Comparison of ENCODE assay signal across 19 cellular contexts in genomic region chr3:31973081-31973480, GRCh38. TPM values are rescaled to one million over a fixed set of nuclear protein-coding genes. Genes with fewer than 3 reads are reported as not detected.
"Had no signal": no experiment of that assay in that cellular context is flagged by ENCODE, and none has a peak within 500 bp of the region (broad histone marks: within the 10 kb centered on the region; RNA-seq: fewer than 3 reads in every experiment).

No MANE protein-coding gene starts in this region.

- DNase-seq: activated CD4-positive, alpha-beta memory T cell treated with anti-CD3 and anti-CD28 coated beads for 36 hours; activated CD4-positive, alpha-beta T cell treated with anti-CD3 and anti-CD28 coated beads for 36 hours; activated CD8-positive, alpha-beta memory T cell treated with anti-CD3 and anti-CD28 coated beads, Interleukin-2, amount 10 ng/mL, durations not matched to agents 7 days and 5 days; activated naive CD4-positive, alpha-beta T cell treated with anti-CD3 and anti-CD28 coated beads for 36 hours; activated naive CD8-positive, alpha-beta T cell treated with anti-CD3 and anti-CD28 coated beads, Interleukin-2, amount 50 U/mL, for 24 hours; activated T-cell treated with anti-CD3 and anti-CD28 coated beads, Interleukin-2, amount 50 U/mL, for 1 hour; aorta; dermis blood vessel endothelial cell; left colon; lower lobe of right lung; midbrain; posterior cingulate gyrus; retina; stimulated activated CD4-positive, alpha-beta T cell treated with anti-CD3 and anti-CD28 coated beads, Interleukin-4, amount 100 ng/mL, for 24 hours; stimulated activated naive CD8-positive, alpha-beta T cell treated with anti-CD3 and anti-CD28 coated beads, Interleukin-15, Interleukin-2, amounts not matched to agents 100 U/mL and 50 U/mL, for 24 hours; T1000 had no signal

- H3K36me3 ChIP-seq: lower lobe of right lung, neutrophil had no signal

- FAIRE-seq: bronchial epithelial cell had no signal

- H3K4me3 ChIP-seq: lower lobe of right lung had no signal

- H3K9me3 ChIP-seq: lower lobe of right lung, neutrophil had no signal

- H3K27ac ChIP-seq: epithelial cell of prostate, lower lobe of right lung, neutrophil had no signal

- H3K4me1 ChIP-seq: lower lobe of right lung had no signal

- ATAC-seq: activated CD8-positive, alpha-beta memory T cell treated with anti-CD3 and anti-CD28 coated beads, Interleukin-2, amount 10 ng/mL, durations not matched to agents 7 days and 5 days; left colon; lower lobe of right lung; stimulated activated naive CD8-positive, alpha-beta T cell treated with anti-CD3 and anti-CD28 coated beads, Interleukin-15, Interleukin-2, amounts not matched to agents 100 U/mL and 50 U/mL, for 24 hours had no signal

RNA-seq across cellular contexts. Expression of gene ZNF860, which starts 8.5 kb away (rescaled TPM):
- total RNA-seq: activated CD8-positive, alpha-beta memory T cell treated with anti-CD3 and anti-CD28 coated beads, Interleukin-2, amount 10 ng/mL, durations not matched to agents 7 days and 5 days had no signal
